Comparison of ENCODE assay signal across 11 cellular contexts in the genomic region with DNA sequence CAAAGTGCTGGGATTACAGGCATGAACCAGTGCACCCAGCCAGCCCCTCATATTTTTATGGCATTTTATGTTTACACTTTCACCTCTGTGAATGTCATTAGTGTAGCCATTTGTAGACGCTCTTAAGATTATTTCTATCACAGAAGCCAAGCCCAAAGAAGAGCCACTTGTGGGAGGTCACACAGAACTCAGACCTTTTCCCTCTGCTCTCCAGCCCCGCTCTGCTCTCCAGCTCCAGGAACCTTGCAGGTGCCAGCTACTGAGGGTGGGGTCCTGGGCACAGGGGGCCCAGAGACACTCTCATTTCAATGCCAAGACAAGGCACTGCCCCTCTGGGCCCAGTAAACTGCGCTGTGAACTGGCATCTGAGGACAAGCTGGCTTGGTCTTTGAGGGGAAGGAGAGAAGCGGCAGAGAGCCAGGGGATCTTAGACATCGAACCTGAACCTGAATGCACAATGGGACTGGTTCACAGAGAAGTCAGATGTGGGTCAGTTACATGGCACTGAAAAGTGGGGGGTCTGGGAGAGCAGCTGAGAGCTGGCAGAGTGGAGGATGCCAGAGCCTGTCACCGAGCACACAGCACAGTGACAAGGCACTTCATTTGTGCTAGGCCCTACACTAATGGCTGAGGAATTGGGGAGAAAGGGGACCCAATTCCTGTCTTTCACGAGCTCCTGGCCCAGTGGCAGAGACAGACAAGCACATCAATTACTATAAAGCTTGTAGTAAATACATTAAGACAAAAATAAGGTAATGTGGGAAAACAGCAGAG. TPM values are rescaled to one million over a fixed set of nuclear protein-coding genes. Genes with fewer than 3 reads are reported as not detected.
DNase-seq lines count a peak whose midpoint lies in the region; ATAC-seq and TF ChIP-seq lines count a peak whose summit lies in the region.
"Had no signal": no experiment of that assay in that cellular context is flagged by ENCODE, and none has a peak within 500 bp of the region (broad histone marks: within the 10 kb centered on the region; RNA-seq: fewer than 3 reads in every experiment).

No MANE protein-coding gene starts in this region.

- peak overlapping the region; percentile 74 for H3K4me3 Mint-ChIP-seq in T-helper 2 cell treated with Interferon-gamma antibody and Interleukin-4, amounts not matched to agents 5 μg/mL and 100 μg/mL, for 36 hours
- H3K4me3 Mint-ChIP-seq in activated CD8-positive, alpha-beta T cell treated with anti-CD3 and anti-CD28 coated beads, Interleukin-2, amount 10 ng/mL, durations not matched to agents 7 days and 5 days = peak overlapping the region; percentile 58
- peak overlapping the region; percentile 69 for H3K4me3 Mint-ChIP-seq in stimulated activated memory B cell treated with anti-CD40 and anti-IgM and Interleukin-4, amounts not matched to agents 10 μg/mL and 1 μg/mL and 100 μg/mL, for 72 hours

- CTCF ChIA-PET in activated CD8-positive, alpha-beta T cell treated with anti-CD3 and anti-CD28 coated beads, Interleukin-2, amount 10 ng/mL, durations not matched to agents 7 days and 5 days (lab: Charles Lee) = interaction anchor here (0.6 to 7.8 kb wide), 13 partner anchors 9 to 383 kb away, joined by 3 to 74 read pairs (median 7); no protein-coding TSS in a partner anchor

- no peaks in the 10 kb centered on the region for H3K27me3 Mint-ChIP-seq in T-helper 2 cell treated with Interferon-gamma antibody and Interleukin-4, amounts not matched to agents 5 μg/mL and 100 μg/mL, for 36 hours (ENCODE audit: low read depth)
- H3K27me3 Mint-ChIP-seq in activated CD8-positive, alpha-beta T cell treated with anti-CD3 and anti-CD28 coated beads, Interleukin-2, amount 10 ng/mL, durations not matched to agents 7 days and 5 days (ENCODE audit: low read depth) = no peaks in the 10 kb centered on the region
- no peaks in the 10 kb centered on the region for H3K27me3 Mint-ChIP-seq in stimulated activated memory B cell treated with anti-CD40 and anti-IgM and Interleukin-4, amounts not matched to agents 10 μg/mL and 1 μg/mL and 100 μg/mL, for 72 hours

- H3K9me3 Mint-ChIP-seq in T-helper 2 cell treated with Interferon-gamma antibody and Interleukin-4, amounts not matched to agents 5 μg/mL and 100 μg/mL, for 36 hours = no peaks in the 10 kb centered on the region
- H3K9me3 Mint-ChIP-seq in activated CD8-positive, alpha-beta T cell treated with anti-CD3 and anti-CD28 coated beads, Interleukin-2, amount 10 ng/mL, durations not matched to agents 7 days and 5 days (ENCODE audit: insufficient read depth) = no peaks in the 10 kb centered on the region
- H3K9me3 Mint-ChIP-seq in stimulated activated memory B cell treated with anti-CD40 and anti-IgM and Interleukin-4, amounts not matched to agents 10 μg/mL and 1 μg/mL and 100 μg/mL, for 72 hours = no peaks in the 10 kb centered on the region

- POLR2A ChIA-PET in activated CD8-positive, alpha-beta T cell treated with anti-CD3 and anti-CD28 coated beads, Interleukin-2, amount 10 ng/mL, durations not matched to agents 7 days and 5 days (lab: Charles Lee) = interaction anchor here (0.7 to 3.3 kb wide), 8 partner anchors 10 to 54 kb away, joined by 3 to 24 read pairs (median 6); a partner anchor contains a TSS

- peak overlapping the region; percentile 61 to 70 for H3K27ac ChIP-seq in right atrium auricular region
- H3K27ac ChIP-seq: colonic mucosa, lower lobe of right lung had no signal

- H3K36me3 Mint-ChIP-seq in T-helper 2 cell treated with Interferon-gamma antibody and Interleukin-4, amounts not matched to agents 5 μg/mL and 100 μg/mL, for 36 hours (ENCODE audit: low read depth) = peaks cover 74% of the 10 kb centered on the region
- peaks cover 86% of the 10 kb centered on the region for H3K36me3 Mint-ChIP-seq in activated CD8-positive, alpha-beta T cell treated with anti-CD3 and anti-CD28 coated beads, Interleukin-2, amount 10 ng/mL, durations not matched to agents 7 days and 5 days (ENCODE audit: low read depth)
- H3K36me3 Mint-ChIP-seq in stimulated activated memory B cell treated with anti-CD40 and anti-IgM and Interleukin-4, amounts not matched to agents 10 μg/mL and 1 μg/mL and 100 μg/mL, for 72 hours = peaks cover 72% of the 10 kb centered on the region

- peaks cover 52% of the 10 kb centered on the region for H3K4me1 Mint-ChIP-seq in T-helper 2 cell treated with Interferon-gamma antibody and Interleukin-4, amounts not matched to agents 5 μg/mL and 100 μg/mL, for 36 hours (ENCODE audit: low read depth)
- H3K4me1 Mint-ChIP-seq in activated CD8-positive, alpha-beta T cell treated with anti-CD3 and anti-CD28 coated beads, Interleukin-2, amount 10 ng/mL, durations not matched to agents 7 days and 5 days (ENCODE audit: low read depth) = peaks cover 90% of the 10 kb centered on the region
- peaks cover 89% of the 10 kb centered on the region for H3K4me1 Mint-ChIP-seq in stimulated activated memory B cell treated with anti-CD40 and anti-IgM and Interleukin-4, amounts not matched to agents 10 μg/mL and 1 μg/mL and 100 μg/mL, for 72 hours

- H3K4me3 ChIP-seq in right atrium auricular region = no peak overlapping the region
- H3K4me3 ChIP-seq: colonic mucosa, lower lobe of right lung had no signal

- no peak for ATAC-seq in activated CD8-positive, alpha-beta T cell treated with anti-CD3 and anti-CD28 coated beads, Interleukin-2, amount 10 ng/mL, durations not matched to agents 7 days and 5 days
- ATAC-seq in stimulated activated memory B cell treated with anti-CD40 and anti-IgM and Interleukin-4, amounts not matched to agents 10 μg/mL and 1 μg/mL and 100 μg/mL, for 72 hours = no peak

- TF ChIP-seq CTCF in right atrium auricular region (IDR thresholded peaks at IDR 0.05) = no peak

- H3K36me3 ChIP-seq in right atrium auricular region = peaks cover 48% of the 10 kb centered on the region
- H3K36me3 ChIP-seq: colonic mucosa had no signal

- H3K4me1 ChIP-seq in right atrium auricular region = peaks cover 0 to 49% of the 10 kb centered on the region in 2 donors
- H3K4me1 ChIP-seq: colonic mucosa had no signal

- H3K27me3 ChIP-seq in right atrium auricular region = no peaks in the 10 kb centered on the region
- H3K27me3 ChIP-seq: colonic mucosa had no signal

- no peaks in the 10 kb centered on the region for H3K9me3 ChIP-seq in right atrium auricular region
- H3K9me3 ChIP-seq: colonic mucosa, lower lobe of right lung had no signal

- no peak for DNase-seq in T-helper 2 cell treated with Interferon-gamma antibody and Interleukin-4, amounts not matched to agents 5 μg/mL and 100 μg/mL, for 36 hours (ENCODE audit: low spot score)
- no peak for DNase-seq in T-helper 2 cell
- DNase-seq in activated CD8-positive, alpha-beta T cell treated with anti-CD3 and anti-CD28 coated beads, Interleukin-2, amount 10 ng/mL, durations not matched to agents 7 days and 5 days = no peak
- DNase-seq in right atrium auricular region (ENCODE audit: low spot score) = no peak
- no peak for DNase-seq in GM19238 (ENCODE audit: insufficient read length, low spot score)
- no peak for DNase-seq in hippocampal formation (lab: John Stamatoyannopoulos, UW)
- no peak for DNase-seq in COR-L47 (lab: John Stamatoyannopoulos, UW)
- DNase-seq: lower lobe of right lung, NCI-H510A had no signal

- peak overlapping the region; percentile 71 for H3K27ac Mint-ChIP-seq in T-helper 2 cell treated with Interferon-gamma antibody and Interleukin-4, amounts not matched to agents 5 μg/mL and 100 μg/mL, for 36 hours
- H3K27ac Mint-ChIP-seq in activated CD8-positive, alpha-beta T cell treated with anti-CD3 and anti-CD28 coated beads, Interleukin-2, amount 10 ng/mL, durations not matched to agents 7 days and 5 days = peak overlapping the region; percentile 76
- peak overlapping the region; percentile 99 for H3K27ac Mint-ChIP-seq in stimulated activated memory B cell treated with anti-CD40 and anti-IgM and Interleukin-4, amounts not matched to agents 10 μg/mL and 1 μg/mL and 100 μg/mL, for 72 hours

RNA-seq across cellular contexts. Expression of a gene that starts 16.7 kb away (rescaled TPM):
- total RNA-seq in activated CD8-positive, alpha-beta T cell treated with anti-CD3 and anti-CD28 coated beads, Interleukin-2, amount 10 ng/mL, durations not matched to agents 7 days and 5 days = 100 to 1,000 TPM; 481 to 495 TPM
- 100 to 1,000 TPM; 164 to 165 TPM for total RNA-seq in right atrium auricular region
